In genomic region chr4:40190880-40191815, GRCh38 we compare ENCODE assay signal across 1 cellular context.
TF ChIP-seq lines count a peak whose summit lies in the region.

No MANE protein-coding gene starts in this region.

TF ChIP-seq in HepG2, 621 proteins besides CTCF, POLR2A, EP300 and RAD21 (continued from another document and continues in another):
- TF ChIP-seq NAIF1 (CRISPR knock-in tag; IDR thresholded peaks at IDR 0.05; ENCODE audit: borderline replicate concordance) (no peak), BORCS8-MEF2B (CRISPR knock-in tag; IDR thresholded peaks at IDR 0.05) (no peak), ZNF335 (CRISPR knock-in tag; IDR thresholded peaks at IDR 0.05) (no peak), HNRNPUL1 (IDR thresholded peaks at IDR 0.05; ENCODE audit: low read depth, low read length) (no peak), E2F2 (CRISPR knock-in tag; IDR thresholded peaks at IDR 0.05; ENCODE audit: borderline replicate concordance) (no peak), FOXP1 (IDR thresholded peaks at IDR 0.05) (no peak), FOXP1 (CRISPR knock-in tag; IDR thresholded peaks at IDR 0.05) (peak; percentile 90), MED13 (CRISPR knock-in tag; IDR thresholded peaks at IDR 0.05) (no peak), FUBP1 (CRISPR knock-in tag; IDR thresholded peaks at IDR 0.05; ENCODE audit: borderline replicate concordance) (no peak), FOXA1 (IDR thresholded peaks at IDR 0.05) (peak; percentile 94), FOXA1 (CRISPR knock-in tag; IDR thresholded peaks at IDR 0.05) (peak; percentile 97), ZNF724P (CRISPR knock-in tag; IDR thresholded peaks at IDR 0.05; ENCODE audit: borderline replicate concordance) (no peak), ZNF607 (CRISPR knock-in tag; IDR thresholded peaks at IDR 0.05; ENCODE audit: borderline replicate concordance) (no peak), ZSCAN20 (CRISPR knock-in tag; IDR thresholded peaks at IDR 0.05; ENCODE audit: borderline replicate concordance) (no peak), TOE1 (CRISPR knock-in tag; IDR thresholded peaks at IDR 0.05) (no peak), ISL2 (CRISPR knock-in tag; IDR thresholded peaks at IDR 0.05) (peak; percentile 66; the same call in 1 of the 2 replicates), KLF15 (CRISPR knock-in tag; IDR thresholded peaks at IDR 0.05; ENCODE audit: borderline replicate concordance) (no peak), ZNF841 (CRISPR knock-in tag; IDR thresholded peaks at IDR 0.05; ENCODE audit: borderline replicate concordance) (no peak), ETV5 (CRISPR knock-in tag; IDR thresholded peaks at IDR 0.05; ENCODE audit: borderline replicate concordance) (peak; percentile 93), AHDC1 (CRISPR knock-in tag; IDR thresholded peaks at IDR 0.05; ENCODE audit: borderline replicate concordance) (peak; percentile 97), ZNF614 (CRISPR knock-in tag; IDR thresholded peaks at IDR 0.05; ENCODE audit: borderline replicate concordance) (no peak), ATF2 (CRISPR knock-in tag; IDR thresholded peaks at IDR 0.05) (0 out of 2 replicates have a peak, but pooled peaks have one; percentile 38), SAP130 (CRISPR knock-in tag; IDR thresholded peaks at IDR 0.05; ENCODE audit: low read depth) (peak; percentile 72), THAP9 (CRISPR knock-in tag; IDR thresholded peaks at IDR 0.05; ENCODE audit: borderline replicate concordance) (no peak), ZNF501 (CRISPR knock-in tag; IDR thresholded peaks at IDR 0.05) (no peak), RFXAP (CRISPR knock-in tag; IDR thresholded peaks at IDR 0.05; ENCODE audit: borderline replicate concordance) (no peak), ZBTB39 (CRISPR knock-in tag; IDR thresholded peaks at IDR 0.05) (no peak), RBM22 (optimal IDR thresholded peaks at IDR 0.05; ENCODE audit: low read length) (no peak), PPARG (CRISPR knock-in tag; conservative IDR thresholded peaks at IDR 0.05) (0 out of 2 replicates have a peak, but pooled peaks have one; percentile 34), ZNF782 (CRISPR knock-in tag; IDR thresholded peaks at IDR 0.05; ENCODE audit: borderline replicate concordance) (no peak), ZC3H4 (CRISPR knock-in tag; IDR thresholded peaks at IDR 0.05; ENCODE audit: borderline replicate concordance) (no peak), KDM2A (CRISPR knock-in tag; IDR thresholded peaks at IDR 0.05; ENCODE audit: borderline replicate concordance, low read depth) (no peak), ZNF773 (CRISPR knock-in tag; IDR thresholded peaks at IDR 0.05; ENCODE audit: borderline replicate concordance) (no peak), SYNCRIP (IDR thresholded peaks at IDR 0.05; ENCODE audit: insufficient read depth, low read depth, low read length) (no peak), NR2F1 (CRISPR knock-in tag; IDR thresholded peaks at IDR 0.05) (no peak), CREB1 (IDR thresholded peaks at IDR 0.05) (no peak), CREB1 (CRISPR knock-in tag; IDR thresholded peaks at IDR 0.05) (0 out of 2 replicates have a peak, but pooled peaks have one; percentile 45), ZNF567 (CRISPR knock-in tag; IDR thresholded peaks at IDR 0.05; ENCODE audit: borderline replicate concordance) (no peak), ZBTB21 (CRISPR knock-in tag; IDR thresholded peaks at IDR 0.05) (no peak; the same call in 1 of the 2 replicates), SCMH1 (CRISPR knock-in tag; IDR thresholded peaks at IDR 0.05; ENCODE audit: borderline replicate concordance) (no peak), FOXO1 (CRISPR knock-in tag; IDR thresholded peaks at IDR 0.05) (peak; percentile 50; the same call in 1 of the 2 replicates), GABPB1 (CRISPR knock-in tag; IDR thresholded peaks at IDR 0.05) (no peak), TCF7 (IDR thresholded peaks at IDR 0.05; ENCODE audit: low read depth) (peak; percentile 61), HOXA9 (CRISPR knock-in tag; IDR thresholded peaks at IDR 0.05; ENCODE audit: borderline replicate concordance) (peak; percentile 65; the same call in 1 of the 2 replicates), SETDB1 (CRISPR knock-in tag; IDR thresholded peaks at IDR 0.05; ENCODE audit: borderline replicate concordance) (no peak), RERE (CRISPR knock-in tag; IDR thresholded peaks at IDR 0.05; ENCODE audit: low read depth) (peak; percentile 76; the same call in 1 of the 2 replicates)
